8 cellular contexts compared by ENCODE assay signal in genomic region chr12:55739025-55739378, GRCh38. TPM values are rescaled to one million over a fixed set of nuclear protein-coding genes. Genes with fewer than 3 reads are reported as not detected.
DNase-seq lines count a peak whose midpoint lies in the region; ATAC-seq, FAIRE-seq and TF ChIP-seq lines count a peak whose summit lies in the region.

No MANE protein-coding gene starts in this region.

- peak overlapping the region; percentile 82 for H3K4me3 Mint-ChIP-seq in T-helper 1 cell treated with Interleukin-12 subunit alpha and Interleukin-12 subunit beta and Interleukin-4 antibody, amounts not matched to agents 30 μg/mL and 1 μg/mL, for 36 hours
- peak overlapping the region; percentile 57 for H3K4me3 Mint-ChIP-seq in endodermal cell

- H3F3A ChIP-seq in PC-9 (ENCODE audit: insufficient read depth, low read depth): peaks cover 10% of the 10 kb centered on the region; the same call in 1 of the 2 replicates

- DNase-seq in T-helper 1 cell (no peak), PC-9 (no peak), endodermal cell (no peak), HTR-8/SVneo (ENCODE audit: insufficient read length, low spot score) (no peak)

- no peak overlapping the region for H3K9ac ChIP-seq in endodermal cell (ENCODE audit: extremely low read depth, low read length, poor library complexity, severe bottlenecking)
- H3K9ac ChIP-seq in rectal smooth muscle tissue (ENCODE audit: low read length): no peak overlapping the region

- H4K20me1 ChIP-seq in PC-9 (ENCODE audit: insufficient read depth): no peaks in the 10 kb centered on the region

- no TSS peak for BruUV-seq in PC-9 (replicated peaks; lab: Mats Ljungman, UMichigan)

- H3K36me3 ChIP-seq in PC-9 (ENCODE audit: low read depth) (no peaks in the 10 kb centered on the region), endodermal cell (ENCODE audit: control insufficient read depth, insufficient read depth, low read length) (no peaks in the 10 kb centered on the region), rectal smooth muscle tissue (ENCODE audit: control insufficient read depth, insufficient read depth, low read length) (no peaks in the 10 kb centered on the region)

- H3K9me3 ChIP-seq in PC-9 (ENCODE audit: insufficient read depth, low read depth) (no peaks in the 10 kb centered on the region), endodermal cell (ENCODE audit: control insufficient read depth, low read length) (no peaks in the 10 kb centered on the region)

- no peaks in the 10 kb centered on the region for H3K9me2 ChIP-seq in PC-9 (ENCODE audit: insufficient read depth)

- no peaks in the 10 kb centered on the region for H3K36me3 Mint-ChIP-seq in T-helper 1 cell treated with Interleukin-12 subunit alpha and Interleukin-12 subunit beta and Interleukin-4 antibody, amounts not matched to agents 30 μg/mL and 1 μg/mL, for 36 hours (ENCODE audit: low read depth)
- H3K36me3 Mint-ChIP-seq in endodermal cell (ENCODE audit: low read depth): no peaks in the 10 kb centered on the region

- H3K27me3 ChIP-seq in PC-9 (ENCODE audit: insufficient read depth, low read depth) (no peaks in the 10 kb centered on the region), endodermal cell (ENCODE audit: control insufficient read depth, insufficient read depth, low read length, poor library complexity, severe bottlenecking) (no peaks in the 10 kb centered on the region), rectal smooth muscle tissue (ENCODE audit: control insufficient read depth, insufficient read depth, low read length) (no peaks in the 10 kb centered on the region)

- H3K4me3 ChIP-seq in PC-9: peak overlapping the region; percentile 74; the same call in 1 of the 2 replicates
- peak overlapping the region; percentile 88 for H3K4me3 ChIP-seq in endodermal cell (ENCODE audit: low read length)
- no peak overlapping the region for H3K4me3 ChIP-seq in rectal smooth muscle tissue (ENCODE audit: low read length)

- no peaks in the 10 kb centered on the region for H3K9me3 Mint-ChIP-seq in T-helper 1 cell treated with Interleukin-12 subunit alpha and Interleukin-12 subunit beta and Interleukin-4 antibody, amounts not matched to agents 30 μg/mL and 1 μg/mL, for 36 hours
- no peaks in the 10 kb centered on the region for H3K9me3 Mint-ChIP-seq in endodermal cell

- H3K27ac ChIP-seq in PC-9 (no peak overlapping the region), endodermal cell (ENCODE audit: low read depth, low read length) (no peak overlapping the region), rectal smooth muscle tissue (ENCODE audit: low read depth, low read length) (peak overlapping the region; percentile 81)

- no peak overlapping the region for H2AFZ ChIP-seq in PC-9

- no peaks in the 10 kb centered on the region for H3K27me3 Mint-ChIP-seq in T-helper 1 cell treated with Interleukin-12 subunit alpha and Interleukin-12 subunit beta and Interleukin-4 antibody, amounts not matched to agents 30 μg/mL and 1 μg/mL, for 36 hours (ENCODE audit: low read depth)
- no peaks in the 10 kb centered on the region for H3K27me3 Mint-ChIP-seq in endodermal cell (ENCODE audit: insufficient read depth)

- peaks cover 26% of the 10 kb centered on the region for H3K4me1 Mint-ChIP-seq in T-helper 1 cell treated with Interleukin-12 subunit alpha and Interleukin-12 subunit beta and Interleukin-4 antibody, amounts not matched to agents 30 μg/mL and 1 μg/mL, for 36 hours (ENCODE audit: low read depth)
- peaks cover 27% of the 10 kb centered on the region for H3K4me1 Mint-ChIP-seq in endodermal cell

- no peak for FAIRE-seq in HTR-8/SVneo (lab: Jason Lieb, UNC)

- peak overlapping the region; percentile 98; the same call in 1 of the 2 replicates for H3K4me2 ChIP-seq in PC-9

- CTCF ChIA-PET in PC-9 (lab: Charles Lee): interaction anchor here (1.0 to 1.8 kb wide), 5 partner anchors 9 to 258 kb away, joined by 3 to 21 read pairs (median 3); partner anchors contain the start of genes CD63 and SUOX

- intact Hi-C loops in PC-9 (cut with micrococcal nuclease; ENCODE audit: unreplicated experiment): loop anchor here (1.0 to 5.0 kb wide), 3 partner anchors 201 to 898 kb away; partner anchors contain the start of gene ZC3H10

- no peak for ATAC-seq in GM21619 (IDR thresholded peaks at IDR 0.05; ENCODE audit: unreplicated experiment)
- no peak for ATAC-seq in HG03565 (IDR thresholded peaks at IDR 0.05; ENCODE audit: unreplicated experiment)

- no peak overlapping the region for H3K27ac Mint-ChIP-seq in T-helper 1 cell treated with Interleukin-12 subunit alpha and Interleukin-12 subunit beta and Interleukin-4 antibody, amounts not matched to agents 30 μg/mL and 1 μg/mL, for 36 hours
- no peak overlapping the region for H3K27ac Mint-ChIP-seq in endodermal cell

- WGBS in endodermal cell (ENCODE audit: insufficient coverage in 1 of 2, insufficient read length in 1 of 2), 2 experiments: 77 to 80% methylated on average over 1 of the region's 2 CpGs

- TF ChIP-seq CTCF in PC-9 (conservative IDR thresholded peaks at IDR 0.05) (no peak), endodermal cell (conservative IDR thresholded peaks at IDR 0.05) (no peak)

- no peaks in the 10 kb centered on the region for H3K79me2 ChIP-seq in PC-9 (ENCODE audit: low read depth)

- POLR2A ChIA-PET in PC-9 (lab: Charles Lee; ENCODE audit: unreplicated experiment): interaction anchor here (1.0 to 1.3 kb wide), 2 partner anchors 10 to 194 kb away, joined by 6 to 7 read pairs; partner anchors contain the start of gene CD63

- H3K4me1 ChIP-seq in PC-9 (replicated peaks; ENCODE audit: insufficient read depth) (peaks cover 17% of the 10 kb centered on the region), endodermal cell (ENCODE audit: control insufficient read depth, insufficient read depth, low read length) (peaks cover 2% of the 10 kb centered on the region), rectal smooth muscle tissue (ENCODE audit: control insufficient read depth, insufficient read depth, low read length) (peaks cover 6% of the 10 kb centered on the region)

RNA-seq across cellular contexts. Expression of gene GDF11, which starts 3.9 kb away (rescaled TPM):
- 7.5 and 9.4 TPM in 2 replicates for total RNA-seq in PC-9 (2021)
- total RNA-seq in endodermal cell: 10 to 100 TPM; 29.8 to 33.0 TPM
- polyA plus RNA-seq in endodermal cell (2013, experiment 1 of 2): 32.4 TPM
- 28.6 TPM for polyA plus RNA-seq in endodermal cell (2013, experiment 2 of 2)

RNA-seq across cellular contexts. Expression of gene CD63, which starts 10.2 kb away (rescaled TPM):
- total RNA-seq in PC-9 (2021): 434 and 536 TPM in 2 replicates
- total RNA-seq in endodermal cell: 1,000 to 10,000 TPM in 1 of 2 donors, 100 to 1,000 TPM in 1; 879 to 1,041 TPM
- 447 TPM for polyA plus RNA-seq in endodermal cell (2013, experiment 1 of 2)
- polyA plus RNA-seq in endodermal cell (2013, experiment 2 of 2): 444 TPM

RNA-seq across cellular contexts. Expression of gene RDH5, which starts 18.8 kb away (rescaled TPM):
- total RNA-seq in PC-9 (2021) (8.1 and 12.6 TPM in 2 replicates), endodermal cell (1 to 10 TPM; 4.1 to 7.4 TPM)
- polyA plus RNA-seq in endodermal cell (2013, experiment 1 of 2): 4.7 TPM
- 3.5 TPM for polyA plus RNA-seq in endodermal cell (2013, experiment 2 of 2)

RNA-seq across cellular contexts. Expression of gene BLOC1S1, which starts 23.2 kb away (rescaled TPM):
- 81.1 and 101 TPM in 2 replicates for total RNA-seq in PC-9 (2021)
- total RNA-seq in endodermal cell: 100 to 1,000 TPM in 1 of 2 donors, 10 to 100 TPM in 1; 95.1 to 102 TPM
- polyA plus RNA-seq in endodermal cell (2013, experiment 1 of 2): 93.0 TPM
- 94.7 TPM for polyA plus RNA-seq in endodermal cell (2013, experiment 2 of 2)

RNA-seq across cellular contexts. Expression of gene ITGA7, which starts 31.3 kb away (rescaled TPM):
- 2.7 and 3.1 TPM in 2 replicates for total RNA-seq in PC-9 (2021)
- 100 to 1,000 TPM; 106 to 122 TPM for total RNA-seq in endodermal cell
- polyA plus RNA-seq in endodermal cell (2013, experiment 1 of 2): 77.3 TPM
- polyA plus RNA-seq in endodermal cell (2013, experiment 2 of 2): 71.6 TPM
